ENCODE assay signal across 11 cellular contexts in the genomic region with DNA sequence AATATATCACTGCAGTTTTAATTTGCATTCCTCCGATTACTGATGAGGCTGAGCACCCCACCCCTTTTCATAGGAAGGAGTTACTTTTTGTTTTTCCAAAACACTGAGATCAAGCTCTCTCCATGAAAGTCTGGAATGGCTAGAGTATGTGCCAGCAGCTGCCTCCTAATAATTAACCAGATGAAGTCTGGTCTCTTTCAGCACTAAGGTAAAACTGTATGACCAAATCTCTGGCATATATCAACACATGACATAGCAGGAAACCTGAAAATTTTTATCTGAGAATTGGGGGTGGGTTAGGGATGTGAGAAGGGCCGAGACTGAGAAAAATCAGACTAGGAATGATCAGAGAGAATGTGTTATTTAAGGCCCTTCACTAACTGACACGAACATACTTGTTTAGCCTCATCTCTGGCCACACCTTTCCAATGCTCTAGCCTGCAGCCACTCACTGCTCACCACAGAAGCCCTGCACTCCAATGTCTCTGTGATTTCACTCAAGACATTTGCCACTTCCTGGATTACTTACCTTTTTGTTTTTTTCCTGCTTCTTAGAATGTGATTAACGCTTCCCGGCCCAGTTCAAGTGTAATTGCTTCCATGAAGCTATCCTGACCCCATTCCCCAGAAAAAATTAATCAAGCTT. TPM values are rescaled to one million over a fixed set of nuclear protein-coding genes. Genes with fewer than 3 reads are reported as not detected.
DNase-seq lines count a peak whose midpoint lies in the region; ATAC-seq and TF ChIP-seq lines count a peak whose summit lies in the region.
"Had no signal": no experiment of that assay in that cellular context is flagged by ENCODE, and none has a peak within 500 bp of the region (broad histone marks: within the 10 kb centered on the region; RNA-seq: fewer than 3 reads in every experiment).

No MANE protein-coding gene starts in this region.

- no peak for DNase-seq in Caco-2
- DNase-seq in epithelial cell of esophagus (ENCODE audit: low read depth) = peak; percentile 86
- DNase-seq in activated effector memory CD4-positive, alpha-beta T cell treated with anti-CD3 and anti-CD28 coated beads, Interleukin-2, amount 50 U/mL, for 16 hours = no peak
- no peak for DNase-seq in germinal center (ENCODE audit: low spot score)
- DNase-seq in SIG-M5 (lab: John Stamatoyannopoulos, UW) = no peak
- DNase-seq: foreskin melanocyte, right cardiac atrium, testis had no signal

- H3K4me1 Mint-ChIP-seq in Caco-2 (ENCODE audit: low read depth, unreplicated experiment) (peaks cover 7% of the 10 kb centered on the region), nephron (peaks cover 29% of the 10 kb centered on the region)

- H3K27me3 Mint-ChIP-seq in Caco-2 (ENCODE audit: insufficient read depth, unreplicated experiment) (no peaks in the 10 kb centered on the region), nephron (ENCODE audit: low read depth) (no peaks in the 10 kb centered on the region)

- CTCF ChIA-PET in Caco-2 (lab: Charles Lee) = no interaction called here

- H3K27ac Mint-ChIP-seq in Caco-2 (ENCODE audit: unreplicated experiment) = peak overlapping the region; percentile 47
- H3K27ac Mint-ChIP-seq in nephron = peak overlapping the region; percentile 67 to 90 (median 83)

- ATAC-seq in SK-N-SH treated with all-trans-retinoic acid at 6 μM for 48 hours (peak; percentile 78), HG03565 (IDR thresholded peaks at IDR 0.05; ENCODE audit: unreplicated experiment) (no peak)

- POLR2A ChIA-PET in Caco-2 (lab: Charles Lee) = interaction anchor here (0.5 kb wide), 1 partner anchor 1668 kb away, joined by 4 read pairs; a partner anchor contains a TSS

- H3K9me3 Mint-ChIP-seq in Caco-2 (ENCODE audit: unreplicated experiment) = no peaks in the 10 kb centered on the region
- H3K9me3 Mint-ChIP-seq in nephron = no peaks in the 10 kb centered on the region

- H3K4me3 ChIP-seq in Caco-2 (ENCODE audit: low read depth, low read length) = no peak overlapping the region
- H3K4me3 ChIP-seq in epithelial cell of esophagus (ENCODE audit: low read length) = no peak overlapping the region
- H3K4me3 ChIP-seq: testis had no signal

- no peaks in the 10 kb centered on the region for H3K9me3 ChIP-seq in Caco-2
- H3K9me3 ChIP-seq: testis had no signal

- H3K4me3 Mint-ChIP-seq in Caco-2 (ENCODE audit: unreplicated experiment) = no peak overlapping the region
- no peak overlapping the region for H3K4me3 Mint-ChIP-seq in nephron

- intact Hi-C loops in Caco-2 (cut with micrococcal nuclease; ENCODE audit: unreplicated experiment) = no loop called here

- H3K36me3 ChIP-seq in Caco-2 (ENCODE audit: control insufficient read depth, insufficient read depth, low read length) = no peaks in the 10 kb centered on the region

- H3K27me3 ChIP-seq in Caco-2 (replicated peaks; ENCODE audit: control insufficient read depth, insufficient read depth, low read length) = no peaks in the 10 kb centered on the region
- H3K27me3 ChIP-seq: testis had no signal

- no TSS peak for BruUV-seq in Caco-2 (replicated peaks; lab: Mats Ljungman, UMichigan)

- 0 out of 2 replicates have a peak, but pooled peaks cover 2% of the 10 kb centered on the region for H3K4me1 ChIP-seq in Caco-2
- H3K4me1 ChIP-seq: testis had no signal

- peaks cover 16% of the 10 kb centered on the region for H3K36me3 Mint-ChIP-seq in Caco-2 (ENCODE audit: insufficient read depth, unreplicated experiment)
- peaks cover 8% of the 10 kb centered on the region for H3K36me3 Mint-ChIP-seq in nephron (ENCODE audit: low read depth)

- TF ChIP-seq CTCF in Caco-2 (IDR thresholded peaks at IDR 0.05; ENCODE audit: insufficient read depth in 1 of 2, low read depth in 1 of 2, low read length in 1 of 2, severe bottlenecking in 1 of 2, unreplicated experiment in 1 of 2) (no peak), epithelial cell of esophagus (IDR thresholded peaks at IDR 0.05; ENCODE audit: insufficient read depth, low read depth, low read length, missing control alignments) (no peak), nephron (IDR thresholded peaks at IDR 0.05; ENCODE audit: unreplicated experiment in 3 of 3) (no peak)

TF ChIP-seq in SK-N-SH treated with all-trans-retinoic acid at 6 μM for 48 hours, 23 proteins besides CTCF, POLR2A, EP300 and RAD21:
- no peak for TF ChIP-seq CSDC2 (CRISPR knock-in tag; IDR thresholded peaks at IDR 0.05)
- 0 out of 2 replicates have a peak, but pooled peaks have one; percentile 51 for TF ChIP-seq TCF4 (CRISPR knock-in tag; IDR thresholded peaks at IDR 0.05; ENCODE audit: borderline replicate concordance)

RNA-seq across cellular contexts. Expression of a gene that starts 34.7 kb away (rescaled TPM):
- 59.2 and 68.6 TPM in 2 replicates for total RNA-seq in Caco-2 (2022)
